ENCODE assay signal across 2 cellular contexts in the genomic region with DNA sequence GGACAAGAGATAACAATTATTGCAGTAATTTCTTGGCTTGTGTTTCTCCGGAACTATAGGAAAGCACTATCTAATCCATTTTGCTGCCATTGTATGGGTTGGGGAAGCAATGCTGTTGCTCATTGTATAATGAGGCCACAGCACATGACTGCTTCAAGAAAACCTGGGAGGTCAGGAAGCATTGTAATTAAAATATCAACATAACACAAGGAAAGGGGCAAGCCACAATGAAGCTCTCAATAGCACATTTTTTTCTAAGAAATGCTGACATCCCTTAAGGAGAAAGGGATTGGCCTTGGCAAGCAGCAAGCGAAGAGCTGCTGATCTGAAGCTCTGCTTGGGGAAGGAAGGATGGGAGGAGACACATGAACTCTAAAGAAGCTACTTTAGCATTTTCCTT.
TF ChIP-seq lines count a peak whose summit lies in the region.

No MANE protein-coding gene starts in this region.

TF ChIP-seq in liver, 16 proteins besides CTCF, POLR2A, EP300 and RAD21:
- peak; percentile 20 for TF ChIP-seq NR2F2 (IDR thresholded peaks at IDR 0.05)
- no peak for TF ChIP-seq FOXA1 (IDR thresholded peaks at IDR 0.05)
TF ChIP-seq in liver: peak in this region for 1.

TF ChIP-seq in HepG2, 621 proteins besides CTCF, POLR2A, EP300 and RAD21:
- no peak for TF ChIP-seq KLF13 (CRISPR knock-in tag; IDR thresholded peaks at IDR 0.05)
- TF ChIP-seq TRIM24 (CRISPR knock-in tag; IDR thresholded peaks at IDR 0.05), result no peak
- TF ChIP-seq ZNF746 (CRISPR knock-in tag; IDR thresholded peaks at IDR 0.05), result no peak
- TF ChIP-seq, protein P1, sequence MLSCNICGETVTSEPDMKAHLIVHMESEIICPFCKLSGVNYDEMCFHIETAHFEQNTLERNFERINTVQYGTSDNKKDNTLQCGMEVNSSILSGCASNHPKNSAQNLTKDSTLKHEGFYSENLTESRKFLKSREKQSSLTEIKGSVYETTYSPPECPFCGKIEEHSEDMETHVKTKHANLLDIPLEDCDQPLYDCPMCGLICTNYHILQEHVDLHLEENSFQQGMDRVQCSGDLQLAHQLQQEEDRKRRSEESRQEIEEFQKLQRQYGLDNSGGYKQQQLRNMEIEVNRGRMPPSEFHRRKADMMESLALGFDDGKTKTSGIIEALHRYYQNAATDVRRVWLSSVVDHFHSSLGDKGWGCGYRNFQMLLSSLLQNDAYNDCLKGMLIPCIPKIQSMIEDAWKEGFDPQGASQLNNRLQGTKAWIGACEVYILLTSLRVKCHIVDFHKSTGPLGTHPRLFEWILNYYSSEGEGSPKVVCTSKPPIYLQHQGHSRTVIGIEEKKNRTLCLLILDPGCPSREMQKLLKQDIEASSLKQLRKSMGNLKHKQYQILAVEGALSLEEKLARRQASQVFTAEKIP (CRISPR knock-in tag; IDR thresholded peaks at IDR 0.05; ENCODE audit: borderline replicate concordance), result no peak
- TF ChIP-seq HINFP (CRISPR knock-in tag; IDR thresholded peaks at IDR 0.05; ENCODE audit: low read depth), result no peak
- no peak for TF ChIP-seq NR2C2 (CRISPR knock-in tag; IDR thresholded peaks at IDR 0.05; ENCODE audit: borderline replicate concordance)
- TF ChIP-seq, protein P2, sequence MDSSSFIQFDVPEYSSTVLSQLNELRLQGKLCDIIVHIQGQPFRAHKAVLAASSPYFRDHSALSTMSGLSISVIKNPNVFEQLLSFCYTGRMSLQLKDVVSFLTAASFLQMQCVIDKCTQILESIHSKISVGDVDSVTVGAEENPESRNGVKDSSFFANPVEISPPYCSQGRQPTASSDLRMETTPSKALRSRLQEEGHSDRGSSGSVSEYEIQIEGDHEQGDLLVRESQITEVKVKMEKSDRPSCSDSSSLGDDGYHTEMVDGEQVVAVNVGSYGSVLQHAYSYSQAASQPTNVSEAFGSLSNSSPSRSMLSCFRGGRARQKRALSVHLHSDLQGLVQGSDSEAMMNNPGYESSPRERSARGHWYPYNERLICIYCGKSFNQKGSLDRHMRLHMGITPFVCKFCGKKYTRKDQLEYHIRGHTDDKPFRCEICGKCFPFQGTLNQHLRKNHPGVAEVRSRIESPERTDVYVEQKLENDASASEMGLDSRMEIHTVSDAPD (CRISPR knock-in tag; IDR thresholded peaks at IDR 0.05), result no peak
- no peak for TF ChIP-seq ZSCAN5A (CRISPR knock-in tag; IDR thresholded peaks at IDR 0.05; ENCODE audit: borderline replicate concordance)
- TF ChIP-seq ZNF432 (CRISPR knock-in tag; IDR thresholded peaks at IDR 0.05; ENCODE audit: borderline replicate concordance), result no peak
- TF ChIP-seq, protein P3, sequence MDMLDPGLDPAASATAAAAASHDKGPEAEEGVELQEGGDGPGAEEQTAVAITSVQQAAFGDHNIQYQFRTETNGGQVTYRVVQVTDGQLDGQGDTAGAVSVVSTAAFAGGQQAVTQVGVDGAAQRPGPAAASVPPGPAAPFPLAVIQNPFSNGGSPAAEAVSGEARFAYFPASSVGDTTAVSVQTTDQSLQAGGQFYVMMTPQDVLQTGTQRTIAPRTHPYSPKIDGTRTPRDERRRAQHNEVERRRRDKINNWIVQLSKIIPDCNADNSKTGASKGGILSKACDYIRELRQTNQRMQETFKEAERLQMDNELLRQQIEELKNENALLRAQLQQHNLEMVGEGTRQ (IDR thresholded peaks at IDR 0.05; ENCODE audit: low read depth, low read length), result no peak
- TF ChIP-seq, protein P3 (CRISPR knock-in tag; IDR thresholded peaks at IDR 0.05; ENCODE audit: borderline replicate concordance), result no peak
TF ChIP-seq in HepG2: peak in this region for 0.
